ENCODE assay signal across 1 cellular context in genomic region chrX:29397506-29397905, GRCh38.
TF ChIP-seq lines count a peak whose summit lies in the region.

No MANE protein-coding gene starts in this region.

TF ChIP-seq in IMR-90, 13 proteins besides CTCF, POLR2A, EP300 and RAD21:
- no peak for TF ChIP-seq MAFK (IDR thresholded peaks at IDR 0.05; ENCODE audit: low read depth, low read length)
- no peak for TF ChIP-seq BHLHE40 (IDR thresholded peaks at IDR 0.05; ENCODE audit: low read depth, low read length)
- no peak for TF ChIP-seq MAZ (IDR thresholded peaks at IDR 0.05; ENCODE audit: borderline replicate concordance, low read depth, low read length)
- TF ChIP-seq USF2 (IDR thresholded peaks at IDR 0.05; ENCODE audit: low read depth, low read length), result no peak
- no peak for TF ChIP-seq ELK1 (IDR thresholded peaks at IDR 0.05; ENCODE audit: borderline replicate concordance, low read depth, low read length)
- no peak for TF ChIP-seq FOS (IDR thresholded peaks at IDR 0.05; ENCODE audit: low read depth, low read length)
- no peak for TF ChIP-seq NFE2L2 (IDR thresholded peaks at IDR 0.05; ENCODE audit: low read depth, low read length)
TF ChIP-seq in IMR-90: peak in this region for 0.
